In the genomic region with DNA sequence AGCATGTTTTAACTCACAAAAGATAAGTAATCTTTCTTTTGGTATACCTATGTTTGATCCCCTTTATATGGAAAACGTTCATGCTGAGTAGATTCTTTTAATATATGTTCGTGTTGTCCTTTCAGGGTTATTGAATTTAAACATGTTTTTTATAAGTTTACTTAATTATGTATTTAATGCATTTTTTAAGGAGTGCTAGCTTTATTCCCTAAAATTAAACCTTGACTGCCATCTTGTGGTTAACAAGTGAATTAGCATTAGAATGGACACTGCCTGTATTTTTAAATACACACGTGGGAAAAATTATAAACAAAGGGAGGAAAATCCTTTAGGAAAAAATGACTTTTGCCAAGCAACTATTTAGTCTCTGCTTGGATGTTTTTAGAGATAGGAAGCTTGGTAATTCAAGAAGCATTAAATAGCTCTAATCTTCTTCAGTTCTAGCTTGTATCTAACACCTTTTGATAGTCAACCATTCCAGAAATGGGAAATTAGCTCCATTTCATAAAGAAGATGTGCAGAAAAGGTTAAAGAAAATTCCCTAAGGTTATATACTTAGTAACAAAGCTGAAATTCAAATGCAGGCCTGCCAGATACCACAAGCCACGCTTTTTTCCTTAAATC, we compare ENCODE assay signal across 8 cellular contexts. TPM values are rescaled to one million over a fixed set of nuclear protein-coding genes. Genes with fewer than 3 reads are reported as not detected.
DNase-seq lines count a peak whose midpoint lies in the region; ATAC-seq and TF ChIP-seq lines count a peak whose summit lies in the region.

No MANE protein-coding gene starts in this region.

- H3K27ac ChIP-seq in brain microvascular endothelial cell (no peak overlapping the region), left lung (no peak overlapping the region)

- H3K36me3 ChIP-seq in brain microvascular endothelial cell (replicated peaks) (no peaks in the 10 kb centered on the region), left lung (no peaks in the 10 kb centered on the region)

- peak; percentile 31 for TF ChIP-seq CTCF in brain microvascular endothelial cell (IDR thresholded peaks at IDR 0.05; ENCODE audit: low read depth, low read length, missing control alignments)
- peak; percentile 75 for TF ChIP-seq CTCF in left lung (IDR thresholded peaks at IDR 0.05)

- H3K27me3 ChIP-seq in brain microvascular endothelial cell (replicated peaks) (no peaks in the 10 kb centered on the region), left lung (peaks cover 0 to 13% of the 10 kb centered on the region in 2 donors)

- intact Hi-C loops in left lung (cut with DNase I), result loop anchor here in 1 of 2 donors (5.0 to 10.0 kb wide), 2 partner anchors 572 to 629 kb away; no protein-coding TSS in a partner anchor

- ATAC-seq in left lung (peak; percentile 83), GM21786 (IDR thresholded peaks at IDR 0.05; ENCODE audit: unreplicated experiment) (no peak)

- H3K4me3 ChIP-seq in brain microvascular endothelial cell (ENCODE audit: low read depth, low read length) (no peak overlapping the region), left lung (no peak overlapping the region)

- in situ Hi-C loops in brain microvascular endothelial cell (cut with HindIII; ENCODE audit: low pct_ligation_motif_present, low sequenced_read_pairs), result loop anchor here (25.0 kb wide), 2 partner anchors 334 to 559 kb away; no protein-coding TSS in a partner anchor

- DNase-seq in NOMO-1 treated with DMSO at 0.1 percent for 48 hours (lab: John Stamatoyannopoulos, UW; ENCODE audit: unreplicated experiment) (peak; percentile 60), NOMO-1 treated with dmso at 0.1 percent for 144 hours (lab: John Stamatoyannopoulos, UW; ENCODE audit: unreplicated experiment) (no peak), NCI-H2196 treated with DMSO at 0.1 percent for 48 hours (lab: John Stamatoyannopoulos, UW; ENCODE audit: unreplicated experiment) (peak; percentile 40), brain microvascular endothelial cell (no peak), left lung (no peak)
- no peak for DNase-seq in activated effector memory CD4-positive, alpha-beta T cell treated with Interleukin-2 at 50 U/mL for 16 hours
- DNase-seq in stimulated activated CD4-positive, alpha-beta T cell treated with anti-CD3 and anti-CD28 coated beads, Interleukin-12 subunit alpha, Interleukin-12 subunit beta, amount 100 ng/mL, for 4 hours, result no peak

- H3K9me3 ChIP-seq in left lung, result no peaks in the 10 kb centered on the region

- H3K4me1 ChIP-seq in left lung, result no peaks in the 10 kb centered on the region

RNA-seq across cellular contexts. Expression of a gene that starts 43.0 kb away (rescaled TPM):
- not detected for total RNA-seq in left lung

Comparison
In these comparisons a context has a peak if more than half of its experiments do, and no peak if none do; other contexts are left out.
1. DNase-seq: peak in NOMO-1 treated with DMSO at 0.1 percent for 48 hours (single experiment) and NCI-H2196 treated with DMSO at 0.1 percent for 48 hours (single experiment); none in NOMO-1 treated with dmso at 0.1 percent for 144 hours (single experiment), brain microvascular endothelial cell (single experiment), left lung (0 of 2), activated effector memory CD4-positive, alpha-beta T cell treated with Interleukin-2 at 50 U/mL for 16 hours (single experiment) and stimulated activated CD4-positive, alpha-beta T cell treated with anti-CD3 and anti-CD28 coated beads, Interleukin-12 subunit alpha, Interleukin-12 subunit beta, amount 100 ng/mL, for 4 hours (single experiment).